Comparison of ENCODE assay signal across 19 cellular contexts in the genomic region with DNA sequence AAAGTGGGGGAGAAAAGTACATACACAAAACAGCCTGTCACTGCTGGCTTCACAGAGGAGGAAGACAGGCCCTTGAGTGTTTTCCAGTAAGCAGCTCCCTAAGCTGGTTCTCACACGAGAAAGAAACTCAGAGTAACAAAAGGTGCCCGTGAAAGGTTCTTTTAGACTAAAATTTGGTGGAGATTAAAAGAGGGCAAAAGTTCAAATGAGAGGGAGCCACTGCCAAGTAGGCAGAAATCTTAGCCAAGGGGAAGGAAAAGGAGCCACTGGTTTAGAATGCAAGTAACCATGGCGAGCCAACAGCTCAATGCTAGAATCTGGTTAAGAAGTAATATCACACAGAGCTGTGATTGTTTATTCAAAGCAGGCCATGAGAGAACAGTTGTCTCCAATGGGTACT.
DNase-seq lines count a peak whose midpoint lies in the region; ATAC-seq and TF ChIP-seq lines count a peak whose summit lies in the region.
"Had no signal": no experiment of that assay in that cellular context is flagged by ENCODE, and none has a peak within 500 bp of the region (broad histone marks: within the 10 kb centered on the region; RNA-seq: fewer than 3 reads in every experiment).

No MANE protein-coding gene starts in this region.

- in situ Hi-C loops in G401 (cut with HindIII; ENCODE audit: low sequenced_read_pairs) = no loop called here

- H3K27me3 Mint-ChIP-seq in activated CD4-positive, alpha-beta T cell treated with anti-CD3 and anti-CD28 coated beads, Interleukin-2, amount 10 ng/mL, durations not matched to agents 24 days and 14 days = no peaks in the 10 kb centered on the region
- H3K27me3 Mint-ChIP-seq: activated CD8-positive, alpha-beta memory T cell treated with anti-CD3 and anti-CD28 coated beads, Interleukin-2, amount 10 ng/mL, durations not matched to agents 7 days and 5 days had no signal

- DNase-seq in G401 (ENCODE audit: low spot score) = peak; percentile 44
- peak; percentile 51 for DNase-seq in inferior parietal cortex (ENCODE audit: extremely low spot score)
- DNase-seq in activated CD4-positive, alpha-beta T cell treated with anti-CD3 and anti-CD28 coated beads, Interleukin-2, amount 10 ng/mL, durations not matched to agents 24 days and 14 days = no peak
- no peak for DNase-seq in activated CD8-positive, alpha-beta memory T cell treated with anti-CD3 and anti-CD28 coated beads for 24 hours
- DNase-seq in psoas muscle = no peak
- DNase-seq: activated CD8-positive, alpha-beta memory T cell treated with anti-CD3 and anti-CD28 coated beads, Interleukin-2, amount 10 ng/mL, durations not matched to agents 7 days and 5 days; activated effector memory CD4-positive, alpha-beta T cell treated with anti-CD3 and anti-CD28 coated beads, Interleukin-2, amount 50 U/mL, for 16 hours; amniotic stem cell; cortex of kidney; KG1; NCI-H1417 treated with DMSO at 0.1 percent for 48 hours; SHP77 treated with DMSO at 0.1 percent for 48 hours; T-helper 2 cell had no signal

- peaks cover 0 to 2% of the 10 kb centered on the region in 2 donors for H3K9me3 ChIP-seq in stomach smooth muscle (ENCODE audit: control insufficient read depth in 2 of 2, low read length in 2 of 2)
- no peaks in the 10 kb centered on the region for H3K9me3 ChIP-seq in psoas muscle

- H3K36me3 Mint-ChIP-seq in activated CD4-positive, alpha-beta T cell treated with anti-CD3 and anti-CD28 coated beads, Interleukin-2, amount 10 ng/mL, durations not matched to agents 24 days and 14 days (ENCODE audit: low read depth) = no peaks in the 10 kb centered on the region
- H3K36me3 Mint-ChIP-seq: activated CD8-positive, alpha-beta memory T cell treated with anti-CD3 and anti-CD28 coated beads, Interleukin-2, amount 10 ng/mL, durations not matched to agents 7 days and 5 days; WTC11 had no signal

- H3K4me3 ChIP-seq in stomach smooth muscle (ENCODE audit: low read length in 2 of 2) (peak overlapping the region in 1 of 2 donors; percentile 30), psoas muscle (no peak overlapping the region)
- H3K4me3 ChIP-seq: skin epidermis had no signal

- no peak for TF ChIP-seq CTCF in psoas muscle (IDR thresholded peaks at IDR 0.05)

- no peak overlapping the region for H3K4me3 Mint-ChIP-seq in activated CD4-positive, alpha-beta T cell treated with anti-CD3 and anti-CD28 coated beads, Interleukin-2, amount 10 ng/mL, durations not matched to agents 24 days and 14 days
- H3K4me3 Mint-ChIP-seq: activated CD8-positive, alpha-beta memory T cell treated with anti-CD3 and anti-CD28 coated beads, Interleukin-2, amount 10 ng/mL, durations not matched to agents 7 days and 5 days; WTC11 had no signal

- H3K9me3 Mint-ChIP-seq in activated CD4-positive, alpha-beta T cell treated with anti-CD3 and anti-CD28 coated beads, Interleukin-2, amount 10 ng/mL, durations not matched to agents 24 days and 14 days = no peaks in the 10 kb centered on the region
- H3K9me3 Mint-ChIP-seq: WTC11 had no signal

- H3K27ac Mint-ChIP-seq in activated CD4-positive, alpha-beta T cell treated with anti-CD3 and anti-CD28 coated beads, Interleukin-2, amount 10 ng/mL, durations not matched to agents 24 days and 14 days = no peak overlapping the region
- H3K27ac Mint-ChIP-seq: activated CD8-positive, alpha-beta memory T cell treated with anti-CD3 and anti-CD28 coated beads, Interleukin-2, amount 10 ng/mL, durations not matched to agents 7 days and 5 days; WTC11 had no signal

- intact Hi-C loops in activated CD4-positive, alpha-beta T cell treated with anti-CD3 and anti-CD28 coated beads, Interleukin-2, amount 10 ng/mL, durations not matched to agents 24 days and 14 days (cut with micrococcal nuclease) = no loop called here
- intact Hi-C loops in psoas muscle (cut with DNase I) = no loop called here

- H3K27me3 ChIP-seq in stomach smooth muscle (ENCODE audit: control insufficient read depth in 1 of 2, insufficient read depth in 2 of 2, low read length in 2 of 2) = no peaks in the 10 kb centered on the region
- H3K27me3 ChIP-seq in psoas muscle (ENCODE audit: insufficient read depth in 3 of 3, low read length in 2 of 3) = no peaks in the 10 kb centered on the region

- peak overlapping the region; percentile 83 for H3K27ac ChIP-seq in cingulate gyrus (ENCODE audit: low read depth, low read length)
- H3K27ac ChIP-seq in stomach smooth muscle (ENCODE audit: low read length) = peak overlapping the region; percentile 68
- H3K27ac ChIP-seq in psoas muscle = no peak overlapping the region
- H3K27ac ChIP-seq: epithelial cell of prostate had no signal

- H3K9ac ChIP-seq in stomach smooth muscle (ENCODE audit: low read length in 2 of 2) = no peak overlapping the region

- ATAC-seq in GM21529 (IDR thresholded peaks at IDR 0.05; ENCODE audit: unreplicated experiment) = no peak
- no peak for ATAC-seq in psoas muscle
- ATAC-seq: activated CD8-positive, alpha-beta memory T cell treated with anti-CD3 and anti-CD28 coated beads, Interleukin-2, amount 10 ng/mL, durations not matched to agents 7 days and 5 days; WTC11 had no signal

- H3K4me1 Mint-ChIP-seq in activated CD4-positive, alpha-beta T cell treated with anti-CD3 and anti-CD28 coated beads, Interleukin-2, amount 10 ng/mL, durations not matched to agents 24 days and 14 days = no peaks in the 10 kb centered on the region
- H3K4me1 Mint-ChIP-seq: activated CD8-positive, alpha-beta memory T cell treated with anti-CD3 and anti-CD28 coated beads, Interleukin-2, amount 10 ng/mL, durations not matched to agents 7 days and 5 days had no signal

- H3K4me1 ChIP-seq in stomach smooth muscle (ENCODE audit: control insufficient read depth, insufficient read depth, low read length) (peaks cover 16% of the 10 kb centered on the region), psoas muscle (no peaks in the 10 kb centered on the region)

- WGBS in psoas muscle, 3 donors = 30 to 54% (median 36%) methylated on average over 3 of the region's 3 CpGs

- H3K36me3 ChIP-seq in stomach smooth muscle (ENCODE audit: control insufficient read depth in 2 of 2, insufficient read depth in 2 of 2, low read length in 2 of 2) (no peaks in the 10 kb centered on the region), psoas muscle (ENCODE audit: insufficient read depth in 1 of 2, low read depth in 1 of 2) (no peaks in the 10 kb centered on the region)

Comparison
In these comparisons a context has a peak if more than half of its experiments do, and no peak if none do; other contexts are left out.
1. DNase-seq: peak in G401 (single experiment) and inferior parietal cortex (single experiment); none in activated CD4-positive, alpha-beta T cell treated with anti-CD3 and anti-CD28 coated beads, Interleukin-2, amount 10 ng/mL, durations not matched to agents 24 days and 14 days (single experiment), activated CD8-positive, alpha-beta memory T cell treated with anti-CD3 and anti-CD28 coated beads for 24 hours (single experiment) and psoas muscle (0 of 2).